8 cellular contexts compared by ENCODE assay signal in genomic region chr1:32394141-32394889, GRCh38.
DNase-seq lines count a peak whose midpoint lies in the region; ATAC-seq lines count a peak whose summit lies in the region.

Gene BSDC1, minus strand, starts transcription at chr1:32394441. Its CDS starts 27 bp downstream, at chr1:32394414.

- ATAC-seq in GM19372 (IDR thresholded peaks at IDR 0.05; ENCODE audit: low read depth, unreplicated experiment) (peak; percentile 98), HG03558 (IDR thresholded peaks at IDR 0.05; ENCODE audit: extremely low read depth, unreplicated experiment) (peak; percentile 88)

- peak; percentile 90 to 100 (median 97) for DNase-seq in C1 segment of cervical spinal cord (lab: John Stamatoyannopoulos, UW)
- DNase-seq in NCI-H748 treated with DMSO at 0.1 percent for 48 hours (lab: John Stamatoyannopoulos, UW), result peak; percentile 94
- DNase-seq in activated CD4-positive, alpha-beta T cell treated with anti-CD3 and anti-CD28 coated beads, Interleukin-2, amount 50 U/mL, for 24 hours (ENCODE audit: low read depth in 1 of 2, low spot score in 1 of 2), result peak; percentile 94 to 96
- peak; percentile 95 for DNase-seq in dedifferentiated amniotic fluid mesenchymal stem cell (ENCODE audit: extremely low spot score)
- peak; percentile 100 for DNase-seq in left kidney (ENCODE audit: low read depth, low spot score)
- DNase-seq in stimulated activated CD4-positive, alpha-beta T cell treated with anti-CD3 and anti-CD28 coated beads, Interleukin-2, amount 100 ng/mL, for 24 hours, result peak; percentile 98 to 99

Comparison
In these comparisons a context has a peak if more than half of its experiments do, and no peak if none do; other contexts are left out.
1. Peak in every context shown above with its lines: DNase-seq and ATAC-seq.